ENCODE assay signal across 1 cellular context in genomic region chr2:65055427-65056214, GRCh38.
TF ChIP-seq lines count a peak whose summit lies in the region.

No MANE protein-coding gene starts in this region.

TF ChIP-seq in K562, 482 proteins besides CTCF, POLR2A, EP300 and RAD21 (continued from another document and continues in another):
- TF ChIP-seq THRA (IDR thresholded peaks at IDR 0.05) (no peak), FOXM1 (IDR thresholded peaks at IDR 0.05; ENCODE audit: low read depth) (no peak), FOXM1 (CRISPR knock-in tag; IDR thresholded peaks at IDR 0.05; ENCODE audit: low read depth) (no peak; the same call in 1 of the 2 replicates), SETDB1 (IDR thresholded peaks at IDR 0.05; ENCODE audit: low read length) (no peak), ETS1 (conservative IDR thresholded peaks at IDR 0.05; ENCODE audit: control insufficient read depth, low read depth, low read length) (no peak), MIER1 (IDR thresholded peaks at IDR 0.05; ENCODE audit: low read depth) (no peak), ETV5 (CRISPR knock-in tag; IDR thresholded peaks at IDR 0.05; ENCODE audit: low read depth) (no peak), GATAD2A (IDR thresholded peaks at IDR 0.05) (0 out of 2 replicates have a peak, but pooled peaks have one; percentile 30), NCOR1 (IDR thresholded peaks at IDR 0.05) (no peak), GABPB1 (CRISPR knock-in tag; IDR thresholded peaks at IDR 0.05) (peak; percentile 58; the same call in 1 of the 2 replicates), ELK1 (CRISPR knock-in tag; IDR thresholded peaks at IDR 0.05) (no peak), ZC3H4 (CRISPR knock-in tag; IDR thresholded peaks at IDR 0.05; ENCODE audit: borderline replicate concordance) (no peak), HNRNPK (IDR thresholded peaks at IDR 0.05; ENCODE audit: low read depth, low read length, poor library complexity, severe bottlenecking) (no peak), ADNP (tag; IDR thresholded peaks at IDR 0.05) (no peak), CEBPB (tag; IDR thresholded peaks at IDR 0.05) (no peak), TFAP4 (CRISPR knock-in tag; IDR thresholded peaks at IDR 0.05; ENCODE audit: borderline replicate concordance) (peak; percentile 76; the same call in 1 of the 2 replicates), L3MBTL2 (IDR thresholded peaks at IDR 0.05) (peak; percentile 90), SMARCA4 (IDR thresholded peaks at IDR 0.05) (peak; percentile 10; the same call in 1 of the 2 replicates), TAF15 (IDR thresholded peaks at IDR 0.05; ENCODE audit: low read depth, low read length) (no peak), IRF2 (CRISPR knock-in tag; IDR thresholded peaks at IDR 0.05) (no peak), ZNF133 (CRISPR knock-in tag; IDR thresholded peaks at IDR 0.05) (no peak), RBM25 (IDR thresholded peaks at IDR 0.05; ENCODE audit: low read depth, low read length, severe bottlenecking) (peak; percentile 84), MGA (IDR thresholded peaks at IDR 0.05) (peak; percentile 98), CBX2 (IDR thresholded peaks at IDR 0.05; ENCODE audit: insufficient read depth, low read length, poor library complexity, severe bottlenecking) (no peak), RBM14 (IDR thresholded peaks at IDR 0.05; ENCODE audit: borderline replicate concordance, insufficient read depth, low read depth, low read length) (no peak), DPF2 (IDR thresholded peaks at IDR 0.05) (0 out of 2 replicates have a peak, but pooled peaks have one; percentile 18), TOE1 (IDR thresholded peaks at IDR 0.05; ENCODE audit: borderline replicate concordance) (peak; percentile 52), TOE1 (CRISPR knock-in tag; IDR thresholded peaks at IDR 0.05; ENCODE audit: borderline replicate concordance, low read depth) (no peak), ZNF408 (CRISPR knock-in tag; IDR thresholded peaks at IDR 0.05; ENCODE audit: low read depth) (no peak)
- TF ChIP-seq, protein P1, sequence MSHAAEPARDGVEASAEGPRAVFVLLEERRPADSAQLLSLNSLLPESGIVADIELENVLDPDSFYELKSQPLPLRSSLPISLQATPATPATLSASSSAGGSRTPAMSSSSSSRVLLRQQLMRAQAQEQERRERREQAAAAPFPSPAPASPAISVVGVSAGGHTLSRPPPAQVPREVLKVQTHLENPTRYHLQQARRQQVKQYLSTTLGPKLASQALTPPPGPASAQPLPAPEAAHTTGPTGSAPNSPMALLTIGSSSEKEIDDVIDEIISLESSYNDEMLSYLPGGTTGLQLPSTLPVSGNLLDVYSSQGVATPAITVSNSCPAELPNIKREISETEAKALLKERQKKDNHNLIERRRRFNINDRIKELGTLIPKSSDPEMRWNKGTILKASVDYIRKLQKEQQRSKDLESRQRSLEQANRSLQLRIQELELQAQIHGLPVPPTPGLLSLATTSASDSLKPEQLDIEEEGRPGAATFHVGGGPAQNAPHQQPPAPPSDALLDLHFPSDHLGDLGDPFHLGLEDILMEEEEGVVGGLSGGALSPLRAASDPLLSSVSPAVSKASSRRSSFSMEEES (CRISPR knock-in tag; IDR thresholded peaks at IDR 0.05), result no peak
- TF ChIP-seq, protein P2, sequence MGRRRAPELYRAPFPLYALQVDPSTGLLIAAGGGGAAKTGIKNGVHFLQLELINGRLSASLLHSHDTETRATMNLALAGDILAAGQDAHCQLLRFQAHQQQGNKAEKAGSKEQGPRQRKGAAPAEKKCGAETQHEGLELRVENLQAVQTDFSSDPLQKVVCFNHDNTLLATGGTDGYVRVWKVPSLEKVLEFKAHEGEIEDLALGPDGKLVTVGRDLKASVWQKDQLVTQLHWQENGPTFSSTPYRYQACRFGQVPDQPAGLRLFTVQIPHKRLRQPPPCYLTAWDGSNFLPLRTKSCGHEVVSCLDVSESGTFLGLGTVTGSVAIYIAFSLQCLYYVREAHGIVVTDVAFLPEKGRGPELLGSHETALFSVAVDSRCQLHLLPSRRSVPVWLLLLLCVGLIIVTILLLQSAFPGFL (CRISPR knock-in tag; IDR thresholded peaks at IDR 0.05), result no peak
- TF ChIP-seq, protein P3, sequence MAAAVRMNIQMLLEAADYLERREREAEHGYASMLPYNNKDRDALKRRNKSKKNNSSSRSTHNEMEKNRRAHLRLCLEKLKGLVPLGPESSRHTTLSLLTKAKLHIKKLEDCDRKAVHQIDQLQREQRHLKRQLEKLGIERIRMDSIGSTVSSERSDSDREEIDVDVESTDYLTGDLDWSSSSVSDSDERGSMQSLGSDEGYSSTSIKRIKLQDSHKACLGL (CRISPR knock-in tag; IDR thresholded peaks at IDR 0.05; ENCODE audit: borderline replicate concordance, poor library complexity, severe bottlenecking), result no peak
- TF ChIP-seq, protein P4, sequence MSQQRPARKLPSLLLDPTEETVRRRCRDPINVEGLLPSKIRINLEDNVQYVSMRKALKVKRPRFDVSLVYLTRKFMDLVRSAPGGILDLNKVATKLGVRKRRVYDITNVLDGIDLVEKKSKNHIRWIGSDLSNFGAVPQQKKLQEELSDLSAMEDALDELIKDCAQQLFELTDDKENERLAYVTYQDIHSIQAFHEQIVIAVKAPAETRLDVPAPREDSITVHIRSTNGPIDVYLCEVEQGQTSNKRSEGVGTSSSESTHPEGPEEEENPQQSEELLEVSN (IDR thresholded peaks at IDR 0.05; ENCODE audit: borderline replicate concordance in 1 of 2, extremely low read depth in 1 of 2, insufficient read depth in 1 of 2, insufficient read length in 1 of 2, low read depth in 1 of 2, low read length in 1 of 2, poor library complexity in 1 of 2, severe bottlenecking in 1 of 2), result peak; percentile 69 to 74
- TF ChIP-seq, protein P5, sequence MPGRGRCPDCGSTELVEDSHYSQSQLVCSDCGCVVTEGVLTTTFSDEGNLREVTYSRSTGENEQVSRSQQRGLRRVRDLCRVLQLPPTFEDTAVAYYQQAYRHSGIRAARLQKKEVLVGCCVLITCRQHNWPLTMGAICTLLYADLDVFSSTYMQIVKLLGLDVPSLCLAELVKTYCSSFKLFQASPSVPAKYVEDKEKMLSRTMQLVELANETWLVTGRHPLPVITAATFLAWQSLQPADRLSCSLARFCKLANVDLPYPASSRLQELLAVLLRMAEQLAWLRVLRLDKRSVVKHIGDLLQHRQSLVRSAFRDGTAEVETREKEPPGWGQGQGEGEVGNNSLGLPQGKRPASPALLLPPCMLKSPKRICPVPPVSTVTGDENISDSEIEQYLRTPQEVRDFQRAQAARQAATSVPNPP (IDR thresholded peaks at IDR 0.05; ENCODE audit: borderline replicate concordance, insufficient read depth, insufficient read length), result no peak
- TF ChIP-seq, protein P6, sequence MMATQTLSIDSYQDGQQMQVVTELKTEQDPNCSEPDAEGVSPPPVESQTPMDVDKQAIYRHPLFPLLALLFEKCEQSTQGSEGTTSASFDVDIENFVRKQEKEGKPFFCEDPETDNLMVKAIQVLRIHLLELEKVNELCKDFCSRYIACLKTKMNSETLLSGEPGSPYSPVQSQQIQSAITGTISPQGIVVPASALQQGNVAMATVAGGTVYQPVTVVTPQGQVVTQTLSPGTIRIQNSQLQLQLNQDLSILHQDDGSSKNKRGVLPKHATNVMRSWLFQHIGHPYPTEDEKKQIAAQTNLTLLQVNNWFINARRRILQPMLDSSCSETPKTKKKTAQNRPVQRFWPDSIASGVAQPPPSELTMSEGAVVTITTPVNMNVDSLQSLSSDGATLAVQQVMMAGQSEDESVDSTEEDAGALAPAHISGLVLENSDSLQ (IDR thresholded peaks at IDR 0.05), result 0 out of 2 replicates have a peak, but pooled peaks have one; percentile 68
